Comparison of ENCODE assay signal across 20 cellular contexts in genomic region chr14:99321955-99322730, GRCh38. TPM values are rescaled to one million over a fixed set of nuclear protein-coding genes. Genes with fewer than 3 reads are reported as not detected.
DNase-seq lines count a peak whose midpoint lies in the region; ATAC-seq and TF ChIP-seq lines count a peak whose summit lies in the region.
"Had no signal": no experiment of that assay in that cellular context is flagged by ENCODE, and none has a peak within 500 bp of the region (broad histone marks: within the 10 kb centered on the region; RNA-seq: fewer than 3 reads in every experiment).

No MANE protein-coding gene starts in this region.

- no peak for TF ChIP-seq CTCF in vagina (IDR thresholded peaks at IDR 0.05)
- no peak for TF ChIP-seq CTCF in CD4-positive, alpha-beta T cell (IDR thresholded peaks at IDR 0.05)
- TF ChIP-seq CTCF in right atrium auricular region (IDR thresholded peaks at IDR 0.05): no peak

- H3K27me3 Mint-ChIP-seq in central memory CD8-positive, alpha-beta T cell: no peaks in the 10 kb centered on the region
- H3K27me3 Mint-ChIP-seq in CD4-positive, alpha-beta T cell: peaks cover 7% of the 10 kb centered on the region

- no peak overlapping the region for H3K4me3 ChIP-seq in vagina
- no peak overlapping the region for H3K4me3 ChIP-seq in right atrium auricular region
- H3K4me3 ChIP-seq: Peyer's patch had no signal

- H3K27ac ChIP-seq in vagina (no peak overlapping the region), right atrium auricular region (no peak overlapping the region)
- no peak overlapping the region for H3K27ac ChIP-seq in CD4-positive, alpha-beta T cell (ENCODE audit: low read depth, low read length)

- no peaks in the 10 kb centered on the region for H3K36me3 ChIP-seq in vagina
- no peaks in the 10 kb centered on the region for H3K36me3 ChIP-seq in right atrium auricular region
- H3K36me3 ChIP-seq: Peyer's patch had no signal

- H3K4me1 Mint-ChIP-seq in central memory CD8-positive, alpha-beta T cell: peaks cover 18% of the 10 kb centered on the region
- H3K4me1 Mint-ChIP-seq in CD4-positive, alpha-beta T cell (ENCODE audit: low read depth): peaks cover 7% of the 10 kb centered on the region

- peak; percentile 34 for DNase-seq in activated effector memory CD4-positive, alpha-beta T cell treated with anti-CD3 and anti-CD28 coated beads, Interleukin-2, amount 50 U/mL, for 16 hours
- DNase-seq in activated effector memory CD4-positive, alpha-beta T cell treated with Interleukin-2 at 50 U/mL for 16 hours: no peak
- no peak for DNase-seq in central memory CD8-positive, alpha-beta T cell (ENCODE audit: low spot score in 2 of 2)
- DNase-seq in mesenteric fat pad (ENCODE audit: low spot score) (peak; percentile 39), vagina (ENCODE audit: extremely low spot score in 2 of 2) (peak; percentile 60 to 74), DMS153 (lab: John Stamatoyannopoulos, UW) (no peak), right atrium auricular region (ENCODE audit: low spot score) (no peak)
- DNase-seq in CD4-positive, alpha-beta T cell: no peak
- DNase-seq: AML-193, Calu3, DND-41, GDM1, Kasumi-1, NCI-H1417 treated with DMSO at 0.1 percent for 48 hours, NCI-H2029, NCI-H2171 treated with DMSO at 0.1 percent for 48 hours, NCI-H510A, NCI-H82, SHP77 treated with DMSO at 0.1 percent for 48 hours had no signal

- no peak for TF ChIP-seq POLR2A in vagina (IDR thresholded peaks at IDR 0.05)

- intact Hi-C loops in vagina (cut with DNase I): no loop called here
- intact Hi-C loops in CD4-positive, alpha-beta T cell (cut with DNase I, micrococcal nuclease): loop anchor here in 1 of 2 experiments (2.0 to 5.0 kb wide), 2 partner anchors 93 to 560 kb away; no protein-coding TSS in a partner anchor

- H3K27ac Mint-ChIP-seq in central memory CD8-positive, alpha-beta T cell (ENCODE audit: low read depth): no peak overlapping the region
- H3K27ac Mint-ChIP-seq in CD4-positive, alpha-beta T cell: no peak overlapping the region

- no peaks in the 10 kb centered on the region for H3K4me1 ChIP-seq in vagina
- H3K4me1 ChIP-seq in right atrium auricular region: no peaks in the 10 kb centered on the region

- CTCF ChIA-PET in CD4-positive, alpha-beta T cell (lab: Charles Lee): no interaction called here

- ATAC-seq in central memory CD8-positive, alpha-beta T cell (replicated peaks; ENCODE audit: extremely low read depth, poor library complexity, severe bottlenecking): no peak
- ATAC-seq in CD4-positive, alpha-beta T cell (ENCODE audit: poor library complexity): no peak

- no peaks in the 10 kb centered on the region for H3K9me3 ChIP-seq in vagina
- no peaks in the 10 kb centered on the region for H3K9me3 ChIP-seq in CD4-positive, alpha-beta T cell (ENCODE audit: control insufficient read depth, low read length)
- no peaks in the 10 kb centered on the region for H3K9me3 ChIP-seq in right atrium auricular region
- H3K9me3 ChIP-seq: Peyer's patch had no signal

- POLR2A ChIA-PET in CD4-positive, alpha-beta T cell (lab: Charles Lee): no interaction called here

- no peaks in the 10 kb centered on the region for H3K36me3 Mint-ChIP-seq in central memory CD8-positive, alpha-beta T cell (ENCODE audit: insufficient read depth)
- no peaks in the 10 kb centered on the region for H3K36me3 Mint-ChIP-seq in CD4-positive, alpha-beta T cell (ENCODE audit: low read depth)

- no peaks in the 10 kb centered on the region for H3K9me3 Mint-ChIP-seq in central memory CD8-positive, alpha-beta T cell
- H3K9me3 Mint-ChIP-seq in CD4-positive, alpha-beta T cell: no peaks in the 10 kb centered on the region

- peak overlapping the region; percentile 18 for H3K4me3 Mint-ChIP-seq in central memory CD8-positive, alpha-beta T cell
- no peak overlapping the region for H3K4me3 Mint-ChIP-seq in CD4-positive, alpha-beta T cell

- H3K27me3 ChIP-seq in vagina (no peaks in the 10 kb centered on the region), right atrium auricular region (no peaks in the 10 kb centered on the region)
- no peaks in the 10 kb centered on the region for H3K27me3 ChIP-seq in CD4-positive, alpha-beta T cell (ENCODE audit: control insufficient read depth, insufficient read depth, low read length)
- H3K27me3 ChIP-seq: Peyer's patch had no signal

RNA-seq across cellular contexts. Expression of gene BCL11B, which starts 50.1 kb away (rescaled TPM):
- total RNA-seq in mesenteric fat pad (0.67 TPM), vagina (11.5 TPM), right atrium auricular region (under 1 TPM; 0.19 to 0.43 TPM)
- 100 to 1,000 TPM; 244 to 254 TPM for total RNA-seq in CD4-positive, alpha-beta T cell

Comparison
In these comparisons a context has a peak if more than half of its experiments do, and no peak if none do; other contexts are left out.
1. DNase-seq: peak in activated effector memory CD4-positive, alpha-beta T cell treated with anti-CD3 and anti-CD28 coated beads, Interleukin-2, amount 50 U/mL, for 16 hours (single experiment), mesenteric fat pad (single experiment) and vagina (2 of 2); none in activated effector memory CD4-positive, alpha-beta T cell treated with Interleukin-2 at 50 U/mL for 16 hours (single experiment), central memory CD8-positive, alpha-beta T cell (0 of 2), CD4-positive, alpha-beta T cell (0 of 10), DMS153 (single experiment) and right atrium auricular region (single experiment).
2. RNA of gene BCL11B, which starts 50.1 kb away (total RNA-seq): 244 to 254 TPM in CD4-positive, alpha-beta T cell; 11.5 TPM in vagina (single experiment), 0.67 TPM in mesenteric fat pad (single experiment) and 0.19 to 0.43 TPM in right atrium auricular region; every median in the first group is over 10 times any median in the second.